In the genomic region with DNA sequence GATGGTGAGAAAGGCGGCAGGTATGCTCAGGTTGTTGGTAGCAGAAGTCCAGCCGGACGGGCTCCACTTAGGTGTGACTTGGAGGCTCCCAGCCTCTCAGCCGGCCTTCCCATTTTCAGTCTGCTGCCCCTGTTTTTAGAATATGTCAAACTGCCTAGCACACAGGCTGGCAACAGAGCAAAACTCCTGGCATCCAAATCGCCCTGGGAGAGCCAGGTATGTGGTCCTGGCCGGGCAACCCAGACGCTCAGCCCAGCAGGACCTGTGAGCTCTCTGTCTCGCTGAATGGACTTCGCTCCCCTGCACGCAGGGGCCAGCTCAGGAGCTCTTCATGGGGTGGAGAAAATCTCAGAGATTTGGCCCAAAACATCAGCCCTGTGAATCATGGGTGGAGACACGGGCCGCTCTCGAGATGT, we compare ENCODE assay signal across 18 cellular contexts.
DNase-seq lines count a peak whose midpoint lies in the region; ATAC-seq and TF ChIP-seq lines count a peak whose summit lies in the region.
"Had no signal": no experiment of that assay in that cellular context is flagged by ENCODE, and none has a peak within 500 bp of the region (broad histone marks: within the 10 kb centered on the region; RNA-seq: fewer than 3 reads in every experiment).

No MANE protein-coding gene starts in this region.

- H3K27ac ChIP-seq in BLaER1 (no peak overlapping the region), RWPE2 (ENCODE audit: poor library complexity, severe bottlenecking) (no peak overlapping the region)
- H3K27ac ChIP-seq: C4-2B had no signal

- H3K4me1 Mint-ChIP-seq in activated CD4-positive, alpha-beta T cell treated with anti-CD3 and anti-CD28 coated beads, Interleukin-2, amount 10 ng/mL, durations not matched to agents 7 days and 5 days = peaks cover 59% of the 10 kb centered on the region

- H3K36me3 Mint-ChIP-seq in activated CD4-positive, alpha-beta T cell treated with anti-CD3 and anti-CD28 coated beads, Interleukin-2, amount 10 ng/mL, durations not matched to agents 7 days and 5 days (ENCODE audit: low read depth) = peaks cover 38% of the 10 kb centered on the region
- H3K36me3 Mint-ChIP-seq: IgD-negative memory B cell had no signal

- POLR2A ChIA-PET in activated CD4-positive, alpha-beta T cell treated with anti-CD3 and anti-CD28 coated beads, Interleukin-2, amount 10 ng/mL, durations not matched to agents 7 days and 5 days (lab: Charles Lee) = interaction anchor here (0.7 kb wide), 1 partner anchor 389 kb away, joined by 3 read pairs; no protein-coding TSS in a partner anchor

- H3K9ac ChIP-seq in BLaER1 = no peak overlapping the region

- H3K4me2 ChIP-seq in BLaER1 = peak overlapping the region; percentile 96

- H3K4me3 Mint-ChIP-seq in activated CD4-positive, alpha-beta T cell treated with anti-CD3 and anti-CD28 coated beads, Interleukin-2, amount 10 ng/mL, durations not matched to agents 7 days and 5 days = no peak overlapping the region
- H3K4me3 Mint-ChIP-seq: IgD-negative memory B cell had no signal

- no peak for DNase-seq in activated CD4-positive, alpha-beta T cell treated with anti-CD3 and anti-CD28 coated beads, Interleukin-2, amount 10 ng/mL, durations not matched to agents 7 days and 5 days
- DNase-seq in activated CD4-positive, alpha-beta T cell treated with anti-CD3 and anti-CD28 coated beads for 1 hour = no peak
- DNase-seq in RWPE2 (ENCODE audit: low spot score) = peak; percentile 31
- DNase-seq in mesenteric fat pad (ENCODE audit: low spot score) = peak; percentile 51
- no peak for DNase-seq in AG08396 (ENCODE audit: low spot score)
- DNase-seq in NCI-H510A (lab: John Stamatoyannopoulos, UW) = no peak
- DNase-seq in midbrain (lab: John Stamatoyannopoulos, UW) = no peak
- DNase-seq: 8988T, COR-L47, DMS53, HCEC 1CT, NCI-H1417, NCI-H2029 treated with DMSO at 0.1 percent for 48 hours, NCI-H510A treated with DMSO at 0.1 percent for 48 hours, RPMI8226 had no signal

- H3K4me3 ChIP-seq in BLaER1 (no peak overlapping the region), RWPE2 (ENCODE audit: severe bottlenecking) (no peak overlapping the region)

- H3K27me3 Mint-ChIP-seq in activated CD4-positive, alpha-beta T cell treated with anti-CD3 and anti-CD28 coated beads, Interleukin-2, amount 10 ng/mL, durations not matched to agents 7 days and 5 days = no peaks in the 10 kb centered on the region

- no peaks in the 10 kb centered on the region for H3K9me3 Mint-ChIP-seq in activated CD4-positive, alpha-beta T cell treated with anti-CD3 and anti-CD28 coated beads, Interleukin-2, amount 10 ng/mL, durations not matched to agents 7 days and 5 days
- H3K9me3 Mint-ChIP-seq: IgD-negative memory B cell had no signal

- peaks cover 5% of the 10 kb centered on the region; the same call in 1 of the 2 replicates for H3K9me3 ChIP-seq in BLaER1
- no peaks in the 10 kb centered on the region for H3K9me3 ChIP-seq in RWPE2 (ENCODE audit: severe bottlenecking)

- peaks cover 66% of the 10 kb centered on the region for H3K4me1 ChIP-seq in BLaER1
- H3K4me1 ChIP-seq in RWPE2 (ENCODE audit: insufficient read depth, poor library complexity, severe bottlenecking) = no peaks in the 10 kb centered on the region

- H3K27me3 ChIP-seq in BLaER1 (peaks cover 18% of the 10 kb centered on the region), RWPE2 (ENCODE audit: insufficient read depth, poor library complexity, severe bottlenecking) (no peaks in the 10 kb centered on the region)

- H3K36me3 ChIP-seq in BLaER1 (peaks cover 27% of the 10 kb centered on the region), RWPE2 (ENCODE audit: low read depth) (peaks cover 15% of the 10 kb centered on the region)

- ATAC-seq in RWPE2 (ENCODE audit: low read depth) = no peak

- CTCF ChIA-PET in activated CD4-positive, alpha-beta T cell treated with anti-CD3 and anti-CD28 coated beads, Interleukin-2, amount 10 ng/mL, durations not matched to agents 7 days and 5 days (lab: Charles Lee) = interaction anchor here (0.8 to 1.6 kb wide), 6 partner anchors 9 to 85 kb away, joined by 3 to 5 read pairs (median 4); no protein-coding TSS in a partner anchor

- peak overlapping the region; percentile 46 for H3K27ac Mint-ChIP-seq in activated CD4-positive, alpha-beta T cell treated with anti-CD3 and anti-CD28 coated beads, Interleukin-2, amount 10 ng/mL, durations not matched to agents 7 days and 5 days
- H3K27ac Mint-ChIP-seq: IgD-negative memory B cell had no signal

- TF ChIP-seq CTCF in RWPE2 (IDR thresholded peaks at IDR 0.05; ENCODE audit: poor library complexity, severe bottlenecking) = no peak

- H4K20me1 ChIP-seq in BLaER1 = peaks cover 83% of the 10 kb centered on the region

Comparison
In these comparisons a context has a peak if more than half of its experiments do, and no peak if none do; other contexts are left out.
1. DNase-seq: peak in RWPE2 (single experiment) and mesenteric fat pad (single experiment); none in activated CD4-positive, alpha-beta T cell treated with anti-CD3 and anti-CD28 coated beads, Interleukin-2, amount 10 ng/mL, durations not matched to agents 7 days and 5 days (single experiment), activated CD4-positive, alpha-beta T cell treated with anti-CD3 and anti-CD28 coated beads for 1 hour (single experiment), AG08396 (single experiment), NCI-H510A (single experiment) and midbrain (single experiment).